8 cellular contexts compared by ENCODE assay signal in the genomic region with DNA sequence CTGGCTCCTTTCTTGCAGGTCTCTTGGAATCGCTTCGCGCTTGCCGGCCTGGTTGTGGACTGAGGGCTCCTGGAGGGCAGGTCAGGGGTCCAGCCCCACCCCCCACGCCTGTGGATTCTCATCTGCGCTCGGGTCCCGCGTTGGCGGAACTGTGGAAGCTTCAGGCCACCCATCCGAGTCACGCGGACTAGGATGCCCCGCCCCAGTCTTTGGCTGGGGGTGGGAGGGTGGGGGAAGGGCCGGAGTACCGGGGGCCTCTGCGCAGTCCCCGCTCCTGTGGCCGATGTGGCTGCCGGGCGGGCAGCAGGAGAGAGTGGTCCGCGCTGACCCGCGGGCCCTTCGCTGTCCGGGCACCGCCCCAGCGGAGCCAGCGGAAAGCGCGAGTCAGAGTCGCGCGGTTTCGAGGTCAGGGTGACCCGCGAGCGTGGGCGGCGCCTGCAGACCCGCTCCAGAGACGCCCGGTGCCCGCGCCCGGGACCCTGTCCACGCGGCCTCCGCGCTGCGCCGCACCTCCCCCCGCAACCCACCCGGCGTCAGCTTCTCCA.
A peak's percentile ranks its signal among the peaks of the same experiment; 100 is the strongest.
DNase-seq lines count a peak whose midpoint lies in the region; ATAC-seq and TF ChIP-seq lines count a peak whose summit lies in the region.

No MANE protein-coding gene starts in this region.

- DNase-seq in 8988T = peak; percentile 35
- DNase-seq in activated T-cell treated with anti-CD3 and anti-CD28 coated beads, Interleukin-2, amount 50 U/mL, for 72 hours = peak; percentile 70 to 80
- peak; percentile 41 for DNase-seq in fibroblast of villous mesenchyme (ENCODE audit: low read depth)
- DNase-seq in neural crest cell (ENCODE audit: low read depth, low spot score) = no peak
- DNase-seq in HAP-1 (ENCODE audit: low spot score in 2 of 2) = no peak
- no peak for DNase-seq in NCI-H1436 (lab: John Stamatoyannopoulos, UW)

- no peaks in the 10 kb centered on the region for H3K36me3 Mint-ChIP-seq in activated T-cell treated with anti-CD3 and anti-CD28 coated beads, Interleukin-2, amount 50 U/mL, for 72 hours (ENCODE audit: insufficient read depth in 2 of 2)
- no peaks in the 10 kb centered on the region for H3K36me3 Mint-ChIP-seq in neural crest cell (ENCODE audit: low read depth)

- H3K4me1 Mint-ChIP-seq in activated T-cell treated with anti-CD3 and anti-CD28 coated beads, Interleukin-2, amount 50 U/mL, for 72 hours (ENCODE audit: low read depth) = peaks cover 85% of the 10 kb centered on the region
- H3K4me1 Mint-ChIP-seq in neural crest cell = peaks cover 9% of the 10 kb centered on the region

- H3K4me3 ChIP-seq in fibroblast of villous mesenchyme (ENCODE audit: low read depth, low read length) (peak overlapping the region; percentile 52), HAP-1 (no peak overlapping the region)

- no peaks in the 10 kb centered on the region for H3K9me3 Mint-ChIP-seq in activated T-cell treated with anti-CD3 and anti-CD28 coated beads, Interleukin-2, amount 50 U/mL, for 72 hours
- H3K9me3 Mint-ChIP-seq in neural crest cell = no peaks in the 10 kb centered on the region

- H3K27me3 ChIP-seq in HAP-1 (ENCODE audit: low read depth) = no peaks in the 10 kb centered on the region

- H3K27me3 Mint-ChIP-seq in activated T-cell treated with anti-CD3 and anti-CD28 coated beads, Interleukin-2, amount 50 U/mL, for 72 hours (ENCODE audit: low read depth) = no peaks in the 10 kb centered on the region
- H3K27me3 Mint-ChIP-seq in neural crest cell (ENCODE audit: low read depth) = peaks cover 6% of the 10 kb centered on the region

- no peak overlapping the region for H3K27ac Mint-ChIP-seq in activated T-cell treated with anti-CD3 and anti-CD28 coated beads, Interleukin-2, amount 50 U/mL, for 72 hours
- no peak overlapping the region for H3K27ac Mint-ChIP-seq in neural crest cell (ENCODE audit: unreplicated experiment)

- H3K4me3 Mint-ChIP-seq in activated T-cell treated with anti-CD3 and anti-CD28 coated beads, Interleukin-2, amount 50 U/mL, for 72 hours = peak overlapping the region; percentile 84 to 85
- peak overlapping the region; percentile 57 for H3K4me3 Mint-ChIP-seq in neural crest cell

- in situ Hi-C loops in HAP-1 (cut with MboI; ENCODE audit: low sequenced_read_pairs) = no loop called here

- H3K9me3 ChIP-seq in HAP-1 = no peaks in the 10 kb centered on the region

- H3K36me3 ChIP-seq in HAP-1 (replicated peaks) = no peaks in the 10 kb centered on the region

- no peaks in the 10 kb centered on the region; the same call in 1 of the 2 replicates for H3K4me1 ChIP-seq in HAP-1

- TF ChIP-seq CTCF in fibroblast of villous mesenchyme (IDR thresholded peaks at IDR 0.05; ENCODE audit: insufficient read depth, low read depth, low read length) (no peak), neural crest cell (conservative IDR thresholded peaks at IDR 0.05) (no peak)

- ATAC-seq in HG03442 (IDR thresholded peaks at IDR 0.05; ENCODE audit: unreplicated experiment) (peak; percentile 25), GM18861 (IDR thresholded peaks at IDR 0.05; ENCODE audit: unreplicated experiment) (no peak)
- ATAC-seq in activated T-cell treated with anti-CD3 and anti-CD28 coated beads, Interleukin-2, amount 50 U/mL, for 72 hours (replicated peaks in 1 of 2) = peak; percentile 36 to 54

Comparison
In these comparisons a context has a peak if more than half of its experiments do, and no peak if none do; other contexts are left out.
1. DNase-seq: peak in 8988T (single experiment), activated T-cell treated with anti-CD3 and anti-CD28 coated beads, Interleukin-2, amount 50 U/mL, for 72 hours (2 of 2) and fibroblast of villous mesenchyme (single experiment); none in neural crest cell (single experiment), HAP-1 (0 of 2) and NCI-H1436 (single experiment).